In the genomic region with DNA sequence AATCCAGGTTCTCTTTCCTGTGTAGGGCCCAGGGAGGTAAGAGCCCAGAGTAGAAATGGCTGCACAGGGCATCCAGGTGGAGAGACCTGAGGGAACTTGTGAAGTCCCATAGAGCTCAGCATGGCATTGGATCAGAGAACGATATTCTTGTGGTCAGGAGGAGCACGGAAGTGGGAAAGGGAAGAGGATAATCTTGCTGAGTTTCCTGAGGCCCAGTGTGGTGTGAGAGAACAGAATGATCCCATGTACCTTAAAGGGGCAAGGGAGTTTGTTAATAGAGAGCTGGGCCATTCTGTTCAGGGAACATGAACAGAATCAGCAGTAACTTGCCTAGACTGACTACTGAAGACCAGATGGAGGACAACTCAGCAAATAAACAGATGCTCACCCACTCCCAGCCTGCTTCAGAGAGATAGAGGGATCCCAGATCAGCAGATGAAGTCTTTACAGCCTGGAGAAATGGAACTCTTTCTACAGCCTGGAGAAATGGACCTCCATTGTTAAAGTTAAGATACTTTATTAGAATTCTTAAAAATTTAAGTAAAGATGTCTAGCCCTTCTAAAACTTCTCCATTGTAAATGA, we compare ENCODE assay signal across 15 cellular contexts.
DNase-seq lines count a peak whose midpoint lies in the region; ATAC-seq and TF ChIP-seq lines count a peak whose summit lies in the region.
"Had no signal": no experiment of that assay in that cellular context is flagged by ENCODE, and none has a peak within 500 bp of the region (broad histone marks: within the 10 kb centered on the region; RNA-seq: fewer than 3 reads in every experiment).

No MANE protein-coding gene starts in this region.

- H3K27ac Mint-ChIP-seq in activated T-cell treated with anti-CD3 and anti-CD28 coated beads, Interleukin-2, amount 50 U/mL, for 24 hours = peak overlapping the region; percentile 62
- H3K27ac Mint-ChIP-seq in progenitor cell of endocrine pancreas = peak overlapping the region; percentile 0
- no peak overlapping the region for H3K27ac Mint-ChIP-seq in activated CD8-positive, alpha-beta T cell treated with anti-CD3 and anti-CD28 coated beads for 36 hours
- H3K27ac Mint-ChIP-seq: activated CD4-positive, alpha-beta T cell treated with anti-CD3 and anti-CD28 coated beads, Interleukin-2, amount 10 ng/mL, durations not matched to agents 7 days and 5 days; CD4-positive, alpha-beta T cell; naive thymus-derived CD4-positive, alpha-beta T cell had no signal

- DNase-seq in activated T-cell treated with anti-CD3 and anti-CD28 coated beads, Interleukin-2, amount 50 U/mL, for 24 hours = no peak
- no peak for DNase-seq in activated T-cell treated with anti-CD3 and anti-CD28 coated beads, Interleukin-2, amount 50 U/mL, for 4 hours
- DNase-seq in NCI-H82 (lab: John Stamatoyannopoulos, UW) = peak; percentile 53
- DNase-seq in dermis blood vessel endothelial cell = peak; percentile 37
- DNase-seq in progenitor cell of endocrine pancreas (ENCODE audit: low spot score, unreplicated experiment) = no peak
- DNase-seq in NCI-H2196 treated with DMSO at 0.1 percent for 48 hours (lab: John Stamatoyannopoulos, UW; ENCODE audit: unreplicated experiment) = no peak
- no peak for DNase-seq in NCI-H2081 (lab: John Stamatoyannopoulos, UW)
- DNase-seq in activated CD8-positive, alpha-beta T cell treated with anti-CD3 and anti-CD28 coated beads for 36 hours = no peak
- DNase-seq: activated CD4-positive, alpha-beta T cell treated with anti-CD3 and anti-CD28 coated beads, Interleukin-2, amount 10 ng/mL, durations not matched to agents 7 days and 5 days; CD4-positive, alpha-beta T cell; Kasumi-1; naive thymus-derived CD4-positive, alpha-beta T cell; NCI-H2029; NK-92 treated with Interleukin-12 subunit alpha and Interleukin-12 subunit beta, amount 100 ng/mL, for 24 hours; SIG-M5 had no signal

- no peak for ATAC-seq in activated T-cell treated with anti-CD3 and anti-CD28 coated beads, Interleukin-2, amount 50 U/mL, for 4 hours
- no peak for ATAC-seq in activated CD8-positive, alpha-beta T cell treated with anti-CD3 and anti-CD28 coated beads for 36 hours

- no peak overlapping the region for H3K4me3 Mint-ChIP-seq in activated T-cell treated with anti-CD3 and anti-CD28 coated beads, Interleukin-2, amount 50 U/mL, for 24 hours
- H3K4me3 Mint-ChIP-seq in activated T-cell treated with anti-CD3 and anti-CD28 coated beads, Interleukin-2, amount 50 U/mL, for 4 hours = no peak overlapping the region
- H3K4me3 Mint-ChIP-seq in progenitor cell of endocrine pancreas (ENCODE audit: low read depth) = no peak overlapping the region
- no peak overlapping the region for H3K4me3 Mint-ChIP-seq in activated CD8-positive, alpha-beta T cell treated with anti-CD3 and anti-CD28 coated beads for 36 hours
- H3K4me3 Mint-ChIP-seq: activated CD4-positive, alpha-beta T cell treated with anti-CD3 and anti-CD28 coated beads, Interleukin-2, amount 10 ng/mL, durations not matched to agents 7 days and 5 days; CD4-positive, alpha-beta T cell; naive thymus-derived CD4-positive, alpha-beta T cell had no signal

- intact Hi-C loops in activated CD8-positive, alpha-beta T cell treated with anti-CD3 and anti-CD28 coated beads for 36 hours (cut with micrococcal nuclease) = no loop called here

- CTCF ChIA-PET in activated CD8-positive, alpha-beta T cell treated with anti-CD3 and anti-CD28 coated beads for 36 hours (lab: Charles Lee) = interaction anchor here (0.9 to 3.0 kb wide), 4 partner anchors 11 to 256 kb away, joined by 3 to 7 read pairs (median 4); no protein-coding TSS in a partner anchor

- no peak for TF ChIP-seq CTCF in progenitor cell of endocrine pancreas (IDR thresholded peaks at IDR 0.05; ENCODE audit: unreplicated experiment)
- no peak for TF ChIP-seq CTCF in activated CD8-positive, alpha-beta T cell treated with anti-CD3 and anti-CD28 coated beads for 36 hours (IDR thresholded peaks at IDR 0.05)

- no peaks in the 10 kb centered on the region for H3K36me3 Mint-ChIP-seq in activated T-cell treated with anti-CD3 and anti-CD28 coated beads, Interleukin-2, amount 50 U/mL, for 24 hours (ENCODE audit: low read depth)
- no peaks in the 10 kb centered on the region for H3K36me3 Mint-ChIP-seq in activated T-cell treated with anti-CD3 and anti-CD28 coated beads, Interleukin-2, amount 50 U/mL, for 4 hours (ENCODE audit: insufficient read depth)
- no peaks in the 10 kb centered on the region for H3K36me3 Mint-ChIP-seq in progenitor cell of endocrine pancreas (ENCODE audit: insufficient read depth)
- H3K36me3 Mint-ChIP-seq in activated CD8-positive, alpha-beta T cell treated with anti-CD3 and anti-CD28 coated beads for 36 hours (ENCODE audit: low read depth) = no peaks in the 10 kb centered on the region

- H3K4me1 Mint-ChIP-seq in activated T-cell treated with anti-CD3 and anti-CD28 coated beads, Interleukin-2, amount 50 U/mL, for 24 hours (ENCODE audit: low read depth) = peaks cover 62% of the 10 kb centered on the region
- peaks cover 22% of the 10 kb centered on the region for H3K4me1 Mint-ChIP-seq in activated T-cell treated with anti-CD3 and anti-CD28 coated beads, Interleukin-2, amount 50 U/mL, for 4 hours (ENCODE audit: low read depth)
- H3K4me1 Mint-ChIP-seq in progenitor cell of endocrine pancreas (ENCODE audit: low read depth) = peaks cover 5% of the 10 kb centered on the region
- H3K4me1 Mint-ChIP-seq in activated CD8-positive, alpha-beta T cell treated with anti-CD3 and anti-CD28 coated beads for 36 hours (ENCODE audit: low read depth) = peaks cover 45% of the 10 kb centered on the region

- POLR2A ChIA-PET in activated CD8-positive, alpha-beta T cell treated with anti-CD3 and anti-CD28 coated beads for 36 hours (lab: Charles Lee) = interaction anchor here (0.9 to 2.0 kb wide), 2 partner anchors 9 to 16 kb away, joined by 3 to 9 read pairs; no protein-coding TSS in a partner anchor

- H3K27me3 Mint-ChIP-seq in activated T-cell treated with anti-CD3 and anti-CD28 coated beads, Interleukin-2, amount 50 U/mL, for 24 hours = peaks cover 14% of the 10 kb centered on the region
- H3K27me3 Mint-ChIP-seq in activated T-cell treated with anti-CD3 and anti-CD28 coated beads, Interleukin-2, amount 50 U/mL, for 4 hours (ENCODE audit: low read depth) = peaks cover 7% of the 10 kb centered on the region
- no peaks in the 10 kb centered on the region for H3K27me3 Mint-ChIP-seq in progenitor cell of endocrine pancreas
- H3K27me3 Mint-ChIP-seq in activated CD8-positive, alpha-beta T cell treated with anti-CD3 and anti-CD28 coated beads for 36 hours = peaks cover 6% of the 10 kb centered on the region
- H3K27me3 Mint-ChIP-seq: activated CD4-positive, alpha-beta T cell treated with anti-CD3 and anti-CD28 coated beads, Interleukin-2, amount 10 ng/mL, durations not matched to agents 7 days and 5 days had no signal

- no peaks in the 10 kb centered on the region for H3K9me3 Mint-ChIP-seq in activated T-cell treated with anti-CD3 and anti-CD28 coated beads, Interleukin-2, amount 50 U/mL, for 24 hours
- H3K9me3 Mint-ChIP-seq in activated T-cell treated with anti-CD3 and anti-CD28 coated beads, Interleukin-2, amount 50 U/mL, for 4 hours = no peaks in the 10 kb centered on the region
- H3K9me3 Mint-ChIP-seq in progenitor cell of endocrine pancreas (ENCODE audit: low read depth) = no peaks in the 10 kb centered on the region
- no peaks in the 10 kb centered on the region for H3K9me3 Mint-ChIP-seq in activated CD8-positive, alpha-beta T cell treated with anti-CD3 and anti-CD28 coated beads for 36 hours
- H3K9me3 Mint-ChIP-seq: activated CD4-positive, alpha-beta T cell treated with anti-CD3 and anti-CD28 coated beads, Interleukin-2, amount 10 ng/mL, durations not matched to agents 7 days and 5 days; CD4-positive, alpha-beta T cell had no signal

Comparison
In these comparisons a context has a peak if more than half of its experiments do, and no peak if none do; other contexts are left out.
1. DNase-seq: peak in NCI-H82 (single experiment) and dermis blood vessel endothelial cell (single experiment); none in activated T-cell treated with anti-CD3 and anti-CD28 coated beads, Interleukin-2, amount 50 U/mL, for 24 hours (single experiment), activated T-cell treated with anti-CD3 and anti-CD28 coated beads, Interleukin-2, amount 50 U/mL, for 4 hours (single experiment), progenitor cell of endocrine pancreas (single experiment), NCI-H2196 treated with DMSO at 0.1 percent for 48 hours (single experiment), NCI-H2081 (0 of 2) and activated CD8-positive, alpha-beta T cell treated with anti-CD3 and anti-CD28 coated beads for 36 hours (single experiment).